In the genomic region with DNA sequence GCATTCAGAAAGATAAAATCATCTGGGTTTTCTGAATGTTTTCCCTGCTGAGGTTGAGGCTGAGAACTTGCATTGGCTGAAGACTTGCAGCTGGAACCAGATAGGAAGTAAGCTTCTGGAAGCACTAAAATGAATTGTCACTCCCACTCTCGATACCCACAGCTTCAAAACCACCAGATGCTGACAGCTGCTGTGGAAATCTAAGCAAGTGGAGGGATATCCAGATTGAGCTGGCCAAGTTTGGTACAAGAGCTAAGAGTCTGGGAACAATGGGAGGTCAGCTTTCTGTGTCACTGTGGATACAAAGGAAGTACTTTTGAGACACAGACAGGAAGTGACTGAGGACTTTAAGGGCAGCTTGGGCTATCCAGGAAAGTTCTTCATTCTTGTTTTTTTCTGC, we compare ENCODE assay signal across 1 cellular context.
A peak's percentile ranks its signal among the peaks of the same experiment; 100 is the strongest.
TF ChIP-seq lines count a peak whose summit lies in the region.

No MANE protein-coding gene starts in this region.

TF ChIP-seq in GM12878, 131 proteins besides CTCF, POLR2A, EP300 and RAD21 (continued from another document):
- TF ChIP-seq JUNB (IDR thresholded peaks at IDR 0.05): 0 out of 2 replicates have a peak, but pooled peaks have one; percentile 6
- TF ChIP-seq ETV6 (conservative IDR thresholded peaks at IDR 0.05 in 1 of 2, IDR thresholded peaks at IDR 0.05 in 1 of 2; ENCODE audit: borderline replicate concordance in 1 of 2, low read depth in 1 of 2): peak in 1 of 2 experiments; percentile 61; a peak in 1 of 4 replicates
- TF ChIP-seq HDAC6 (IDR thresholded peaks at IDR 0.05; ENCODE audit: unreplicated experiment): no peak
- TF ChIP-seq ZNF24 (IDR thresholded peaks at IDR 0.05): no peak
- TF ChIP-seq ZNF384 (IDR thresholded peaks at IDR 0.05; ENCODE audit: borderline replicate concordance, low read depth, low read length): no peak
- TF ChIP-seq, protein P1, sequence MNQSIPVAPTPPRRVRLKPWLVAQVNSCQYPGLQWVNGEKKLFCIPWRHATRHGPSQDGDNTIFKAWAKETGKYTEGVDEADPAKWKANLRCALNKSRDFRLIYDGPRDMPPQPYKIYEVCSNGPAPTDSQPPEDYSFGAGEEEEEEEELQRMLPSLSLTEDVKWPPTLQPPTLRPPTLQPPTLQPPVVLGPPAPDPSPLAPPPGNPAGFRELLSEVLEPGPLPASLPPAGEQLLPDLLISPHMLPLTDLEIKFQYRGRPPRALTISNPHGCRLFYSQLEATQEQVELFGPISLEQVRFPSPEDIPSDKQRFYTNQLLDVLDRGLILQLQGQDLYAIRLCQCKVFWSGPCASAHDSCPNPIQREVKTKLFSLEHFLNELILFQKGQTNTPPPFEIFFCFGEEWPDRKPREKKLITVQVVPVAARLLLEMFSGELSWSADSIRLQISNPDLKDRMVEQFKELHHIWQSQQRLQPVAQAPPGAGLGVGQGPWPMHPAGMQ (IDR thresholded peaks at IDR 0.05; ENCODE audit: borderline replicate concordance): no peak
- no peak for TF ChIP-seq TBL1XR1 (IDR thresholded peaks at IDR 0.05; ENCODE audit: low read depth, low read length)
- no peak for TF ChIP-seq SUZ12 (IDR thresholded peaks at IDR 0.05; ENCODE audit: unreplicated experiment)
- no peak for TF ChIP-seq SUPT20H (IDR thresholded peaks at IDR 0.05; ENCODE audit: borderline replicate concordance, control insufficient read depth, low read depth, low read length)
- 0 out of 2 replicates have a peak, but pooled peaks have one; percentile 11 for TF ChIP-seq IRF4 (IDR thresholded peaks at IDR 0.05; ENCODE audit: low read depth, low read length)
- peak; percentile 96 for TF ChIP-seq TCF3 (IDR thresholded peaks at IDR 0.05; ENCODE audit: borderline replicate concordance, insufficient read depth, low read depth, low read length)
- TF ChIP-seq, protein P2, sequence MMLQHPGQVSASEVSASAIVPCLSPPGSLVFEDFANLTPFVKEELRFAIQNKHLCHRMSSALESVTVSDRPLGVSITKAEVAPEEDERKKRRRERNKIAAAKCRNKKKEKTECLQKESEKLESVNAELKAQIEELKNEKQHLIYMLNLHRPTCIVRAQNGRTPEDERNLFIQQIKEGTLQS (IDR thresholded peaks at IDR 0.05; ENCODE audit: borderline replicate concordance, extremely low read depth, low read depth, low read length): no peak
- TF ChIP-seq ZNF207 (IDR thresholded peaks at IDR 0.05; ENCODE audit: borderline replicate concordance): no peak
- no peak for TF ChIP-seq CBX5 (IDR thresholded peaks at IDR 0.05; ENCODE audit: low read depth)
- peak; percentile 93 for TF ChIP-seq TCF12 (IDR thresholded peaks at IDR 0.05; ENCODE audit: low read depth, low read length)
- TF ChIP-seq MYB (IDR thresholded peaks at IDR 0.05; ENCODE audit: borderline replicate concordance, low read depth, low read length): no peak
- peak; percentile 84 for TF ChIP-seq RUNX3 (IDR thresholded peaks at IDR 0.05; ENCODE audit: low read length)
- no peak for TF ChIP-seq GABPA (IDR thresholded peaks at IDR 0.05; ENCODE audit: low read depth)
- TF ChIP-seq YBX1 (IDR thresholded peaks at IDR 0.05): no peak
- TF ChIP-seq IKZF2 (IDR thresholded peaks at IDR 0.05): peak; percentile 21 to 50; a peak in 3 of 4 replicates
- TF ChIP-seq, protein P3, sequence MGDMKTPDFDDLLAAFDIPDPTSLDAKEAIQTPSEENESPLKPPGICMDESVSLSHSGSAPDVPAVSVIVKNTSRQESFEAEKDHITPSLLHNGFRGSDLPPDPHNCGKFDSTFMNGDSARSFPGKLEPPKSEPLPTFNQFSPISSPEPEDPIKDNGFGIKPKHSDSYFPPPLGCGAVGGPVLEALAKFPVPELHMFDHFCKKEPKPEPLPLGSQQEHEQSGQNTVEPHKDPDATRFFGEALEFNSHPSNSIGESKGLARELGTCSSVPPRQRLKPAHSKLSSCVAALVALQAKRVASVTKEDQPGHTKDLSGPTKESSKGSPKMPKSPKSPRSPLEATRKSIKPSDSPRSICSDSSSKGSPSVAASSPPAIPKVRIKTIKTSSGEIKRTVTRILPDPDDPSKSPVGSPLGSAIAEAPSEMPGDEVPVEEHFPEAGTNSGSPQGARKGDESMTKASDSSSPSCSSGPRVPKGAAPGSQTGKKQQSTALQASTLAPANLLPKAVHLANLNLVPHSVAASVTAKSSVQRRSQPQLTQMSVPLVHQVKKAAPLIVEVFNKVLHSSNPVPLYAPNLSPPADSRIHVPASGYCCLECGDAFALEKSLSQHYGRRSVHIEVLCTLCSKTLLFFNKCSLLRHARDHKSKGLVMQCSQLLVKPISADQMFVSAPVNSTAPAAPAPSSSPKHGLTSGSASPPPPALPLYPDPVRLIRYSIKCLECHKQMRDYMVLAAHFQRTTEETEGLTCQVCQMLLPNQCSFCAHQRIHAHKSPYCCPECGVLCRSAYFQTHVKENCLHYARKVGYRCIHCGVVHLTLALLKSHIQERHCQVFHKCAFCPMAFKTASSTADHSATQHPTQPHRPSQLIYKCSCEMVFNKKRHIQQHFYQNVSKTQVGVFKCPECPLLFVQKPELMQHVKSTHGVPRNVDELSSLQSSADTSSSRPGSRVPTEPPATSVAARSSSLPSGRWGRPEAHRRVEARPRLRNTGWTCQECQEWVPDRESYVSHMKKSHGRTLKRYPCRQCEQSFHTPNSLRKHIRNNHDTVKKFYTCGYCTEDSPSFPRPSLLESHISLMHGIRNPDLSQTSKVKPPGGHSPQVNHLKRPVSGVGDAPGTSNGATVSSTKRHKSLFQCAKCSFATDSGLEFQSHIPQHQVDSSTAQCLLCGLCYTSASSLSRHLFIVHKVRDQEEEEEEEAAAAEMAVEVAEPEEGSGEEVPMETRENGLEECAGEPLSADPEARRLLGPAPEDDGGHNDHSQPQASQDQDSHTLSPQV (IDR thresholded peaks at IDR 0.05): no peak
- TF ChIP-seq, protein P4, sequence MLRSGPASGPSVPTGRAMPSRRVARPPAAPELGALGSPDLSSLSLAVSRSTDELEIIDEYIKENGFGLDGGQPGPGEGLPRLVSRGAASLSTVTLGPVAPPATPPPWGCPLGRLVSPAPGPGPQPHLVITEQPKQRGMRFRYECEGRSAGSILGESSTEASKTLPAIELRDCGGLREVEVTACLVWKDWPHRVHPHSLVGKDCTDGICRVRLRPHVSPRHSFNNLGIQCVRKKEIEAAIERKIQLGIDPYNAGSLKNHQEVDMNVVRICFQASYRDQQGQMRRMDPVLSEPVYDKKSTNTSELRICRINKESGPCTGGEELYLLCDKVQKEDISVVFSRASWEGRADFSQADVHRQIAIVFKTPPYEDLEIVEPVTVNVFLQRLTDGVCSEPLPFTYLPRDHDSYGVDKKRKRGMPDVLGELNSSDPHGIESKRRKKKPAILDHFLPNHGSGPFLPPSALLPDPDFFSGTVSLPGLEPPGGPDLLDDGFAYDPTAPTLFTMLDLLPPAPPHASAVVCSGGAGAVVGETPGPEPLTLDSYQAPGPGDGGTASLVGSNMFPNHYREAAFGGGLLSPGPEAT (IDR thresholded peaks at IDR 0.05; ENCODE audit: low read depth): no peak
- peak; percentile 80 for TF ChIP-seq EED (IDR thresholded peaks at IDR 0.05; ENCODE audit: low read depth)
- TF ChIP-seq NR2C1 (IDR thresholded peaks at IDR 0.05): no peak
- no peak for TF ChIP-seq FOS (IDR thresholded peaks at IDR 0.05; ENCODE audit: borderline replicate concordance, extremely low read depth, insufficient read length)
- no peak for TF ChIP-seq MEF2A (IDR thresholded peaks at IDR 0.05; ENCODE audit: insufficient read depth, low read depth, low read length)
- peak; percentile 62; the same call in 1 of the 2 replicates for TF ChIP-seq NFIC (IDR thresholded peaks at IDR 0.05; ENCODE audit: low read depth, low read length)
- TF ChIP-seq KDM1A (IDR thresholded peaks at IDR 0.05; ENCODE audit: borderline replicate concordance): no peak
- TF ChIP-seq, protein P5, sequence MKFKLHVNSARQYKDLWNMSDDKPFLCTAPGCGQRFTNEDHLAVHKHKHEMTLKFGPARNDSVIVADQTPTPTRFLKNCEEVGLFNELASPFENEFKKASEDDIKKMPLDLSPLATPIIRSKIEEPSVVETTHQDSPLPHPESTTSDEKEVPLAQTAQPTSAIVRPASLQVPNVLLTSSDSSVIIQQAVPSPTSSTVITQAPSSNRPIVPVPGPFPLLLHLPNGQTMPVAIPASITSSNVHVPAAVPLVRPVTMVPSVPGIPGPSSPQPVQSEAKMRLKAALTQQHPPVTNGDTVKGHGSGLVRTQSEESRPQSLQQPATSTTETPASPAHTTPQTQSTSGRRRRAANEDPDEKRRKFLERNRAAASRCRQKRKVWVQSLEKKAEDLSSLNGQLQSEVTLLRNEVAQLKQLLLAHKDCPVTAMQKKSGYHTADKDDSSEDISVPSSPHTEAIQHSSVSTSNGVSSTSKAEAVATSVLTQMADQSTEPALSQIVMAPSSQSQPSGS (IDR thresholded peaks at IDR 0.05; ENCODE audit: low read length): no peak
- 0 out of 2 replicates have a peak, but pooled peaks have one; percentile 25 for TF ChIP-seq CBFB (IDR thresholded peaks at IDR 0.05; ENCODE audit: low read depth)
- TF ChIP-seq ZNF622 (IDR thresholded peaks at IDR 0.05): no peak
- peak; percentile 41; the same call in 1 of the 2 replicates for TF ChIP-seq SPI1 (IDR thresholded peaks at IDR 0.05; ENCODE audit: borderline replicate concordance, insufficient read depth, low read depth, low read length)
